In genomic region chr4:123976285-123976684, GRCh38 we compare ENCODE assay signal across 10 cellular contexts.
DNase-seq lines count a peak whose midpoint lies in the region; TF ChIP-seq lines count a peak whose summit lies in the region.
"Had no signal": no experiment of that assay in that cellular context is flagged by ENCODE, and none has a peak within 500 bp of the region (broad histone marks: within the 10 kb centered on the region; RNA-seq: fewer than 3 reads in every experiment).

No MANE protein-coding gene starts in this region.

- H4K91ac ChIP-seq in H9 (ENCODE audit: insufficient read length, low read depth, low read length): no peak overlapping the region

- H3K9me3 ChIP-seq in H9 (ENCODE audit: control insufficient read depth, low read depth, low read length) (no peaks in the 10 kb centered on the region), ascending aorta (no peaks in the 10 kb centered on the region)

- H3K79me2 ChIP-seq in H9 (ENCODE audit: insufficient read depth, low read length): no peaks in the 10 kb centered on the region

- peaks cover 46 to 50% of the 10 kb centered on the region in 2 experiments for H3K9me3 Mint-ChIP-seq in H9

- DNase-seq in H9: no peak
- peak; percentile 5 for DNase-seq in NCI-H2171 (lab: John Stamatoyannopoulos, UW)
- DNase-seq in fibroblast of mammary gland (ENCODE audit: low read depth): peak; percentile 33
- DNase-seq in pulmonary artery endothelial cell (ENCODE audit: low read depth, low spot score): peak; percentile 75
- DNase-seq in ascending aorta (ENCODE audit: low spot score in 2 of 2): no peak
- no peak for DNase-seq in stimulated activated CD4-positive, alpha-beta T cell treated with anti-CD3 and anti-CD28 coated beads, Interleukin-4, amount 100 ng/mL, for 1 hour
- no peak for DNase-seq in CD1c-positive myeloid dendritic cell (ENCODE audit: extremely low spot score)
- no peak for DNase-seq in EL
- DNase-seq: body of pancreas had no signal

- H2BK120ac ChIP-seq in H9 (ENCODE audit: low read depth, low read length, poor library complexity, severe bottlenecking): no peak overlapping the region

- H3K36me3 ChIP-seq in ascending aorta: no peaks in the 10 kb centered on the region

- no peak overlapping the region for H3K9ac ChIP-seq in H9 (ENCODE audit: extremely low read depth, insufficient read length, low read length)
- H3K9ac ChIP-seq: KMS-11 had no signal

- H3K18ac ChIP-seq in H9 (ENCODE audit: insufficient read length, low read depth, low read length): no peak overlapping the region

- intact Hi-C loops in ascending aorta (cut with DNase I): no loop called here

- no peaks in the 10 kb centered on the region for H3K79me1 ChIP-seq in H9 (ENCODE audit: insufficient read depth, low read depth, low read length, poor library complexity, severe bottlenecking)

- no peak overlapping the region for H2BK5ac ChIP-seq in H9 (ENCODE audit: insufficient read length, low read length)

- no peak overlapping the region for H2BK12ac ChIP-seq in H9 (ENCODE audit: insufficient read length, low read depth, low read length)

- H3K23ac ChIP-seq in H9 (ENCODE audit: insufficient read length, low read depth, low read length): no peak overlapping the region

- no peak overlapping the region for H4K5ac ChIP-seq in H9 (ENCODE audit: insufficient read length, low read depth, low read length)

- H3K27ac ChIP-seq in H9 (ENCODE audit: insufficient read length, low read depth, low read length) (peak overlapping the region; percentile 0), ascending aorta (no peak overlapping the region)
- H3K27ac ChIP-seq: body of pancreas, KMS-11 had no signal

- no peak overlapping the region for H3K4ac ChIP-seq in H9 (ENCODE audit: low read depth, low read length)

- no peak overlapping the region for H3T11ph ChIP-seq in H9 (ENCODE audit: low read length)

- H3K36me3 Mint-ChIP-seq in H9 (ENCODE audit: insufficient read depth in 1 of 3, low read depth in 3 of 3): peaks cover 34 to 49% (median 40%) of the 10 kb centered on the region in 3 experiments

- no peak overlapping the region; a peak in 1 of 5 replicates for H3K4me3 Mint-ChIP-seq in H9

- H3K14ac ChIP-seq in H9 (ENCODE audit: insufficient read depth, low read length): no peak overlapping the region

- H2AFZ ChIP-seq in H9 (ENCODE audit: low read length): no peak overlapping the region

- no peak overlapping the region for H2AK5ac ChIP-seq in H9 (ENCODE audit: insufficient read length, low read length)

- WGBS in H9 (ENCODE audit: extremely low coverage, insufficient read length, low lambda C conversion rate): no CpG with 5 or more reads among the region's 7 CpGs

- H4K20me1 ChIP-seq in H9 (ENCODE audit: control insufficient read depth, insufficient read depth, insufficient read length): no peaks in the 10 kb centered on the region

- TF ChIP-seq CTCF in H9 (conservative IDR thresholded peaks at IDR 0.05) (no peak), fibroblast of mammary gland (conservative IDR thresholded peaks at IDR 0.05; ENCODE audit: control insufficient read depth, insufficient read depth, low read depth, low read length) (no peak), ascending aorta (IDR thresholded peaks at IDR 0.05) (no peak)

- H3K27me3 ChIP-seq in H9 (ENCODE audit: insufficient read depth, low read length) (no peaks in the 10 kb centered on the region), ascending aorta (no peaks in the 10 kb centered on the region)
- H3K27me3 ChIP-seq: body of pancreas had no signal

- no peak overlapping the region for H2BK20ac ChIP-seq in H9 (ENCODE audit: low read depth, low read length, poor library complexity, severe bottlenecking)

- H3K4me1 ChIP-seq in H9 (ENCODE audit: insufficient read depth, low read length): peaks cover 9% of the 10 kb centered on the region; the same call in 1 of the 2 replicates
- H3K4me1 ChIP-seq in ascending aorta: no peaks in the 10 kb centered on the region
- H3K4me1 ChIP-seq: body of pancreas had no signal

- no peaks in the 10 kb centered on the region for H3K23me2 ChIP-seq in H9 (ENCODE audit: insufficient read length, low read depth, low read length, poor library complexity, severe bottlenecking)

- H3K4me2 ChIP-seq in H9 (ENCODE audit: insufficient read depth, insufficient read length, low read length): no peak overlapping the region
- H3K4me2 ChIP-seq: KMS-11 had no signal

- peak overlapping the region in 2 of 3 experiments; percentile 85 to 86; a peak in 5 of 7 replicates for H3K27ac Mint-ChIP-seq in H9

- H3K4me3 ChIP-seq in fibroblast of mammary gland (ENCODE audit: control insufficient read depth, low read depth, low read length) (no peak overlapping the region), ascending aorta (no peak overlapping the region)
- H3K4me3 ChIP-seq: body of pancreas had no signal

- H3K27me3 Mint-ChIP-seq in H9 (ENCODE audit: low read depth): no peaks in the 10 kb centered on the region

- no peak overlapping the region for H2BK15ac ChIP-seq in H9 (ENCODE audit: low read depth, low read length)

- peaks cover 35 to 37% of the 10 kb centered on the region in 2 experiments for H3K4me1 Mint-ChIP-seq in H9

- H3K56ac ChIP-seq in H9 (ENCODE audit: insufficient read length, low read depth, low read length): no peak overlapping the region

- H4K8ac ChIP-seq in H9 (replicated peaks; ENCODE audit: insufficient read length, low read depth, low read length): no peak overlapping the region

Comparison
In these comparisons a context has a peak if more than half of its experiments do, and no peak if none do; other contexts are left out.
1. DNase-seq: peak in NCI-H2171 (single experiment), fibroblast of mammary gland (single experiment) and pulmonary artery endothelial cell (single experiment); none in H9 (single experiment), ascending aorta (0 of 2), stimulated activated CD4-positive, alpha-beta T cell treated with anti-CD3 and anti-CD28 coated beads, Interleukin-4, amount 100 ng/mL, for 1 hour (single experiment), CD1c-positive myeloid dendritic cell (single experiment) and EL (single experiment).